ENCODE assay signal across 13 cellular contexts in genomic region chr1:33339413-33339812, GRCh38. TPM values are rescaled to one million over a fixed set of nuclear protein-coding genes. Genes with fewer than 3 reads are reported as not detected.
DNase-seq lines count a peak whose midpoint lies in the region; ATAC-seq, FAIRE-seq and TF ChIP-seq lines count a peak whose summit lies in the region.
"Had no signal": no experiment of that assay in that cellular context is flagged by ENCODE, and none has a peak within 500 bp of the region (broad histone marks: within the 10 kb centered on the region; RNA-seq: fewer than 3 reads in every experiment).

No MANE protein-coding gene starts in this region.

- H3K4me1 ChIP-seq in HEK293 (ENCODE audit: control insufficient read depth, insufficient read depth, low read length) (peaks cover 24% of the 10 kb centered on the region), colonic mucosa (peaks cover 28% of the 10 kb centered on the region), HepG2 (ENCODE audit: insufficient read depth, low read length) (peaks cover 98% of the 10 kb centered on the region), small intestine (ENCODE audit: control insufficient read depth in 2 of 2, insufficient read depth in 1 of 2, low read depth in 1 of 2, low read length in 1 of 2) (peaks cover 2 to 45% of the 10 kb centered on the region in 2 donors)

- TF ChIP-seq CTCF in HEK293 (tag by site-specific recombination; IDR thresholded peaks at IDR 0.05): peak; percentile 45; the same call in 1 of the 2 replicates
- TF ChIP-seq CTCF in colonic mucosa (IDR thresholded peaks at IDR 0.05): no peak
- TF ChIP-seq CTCF in HepG2 (CRISPR knock-in tag; IDR thresholded peaks at IDR 0.05): peak; percentile 43

- intact Hi-C loops in colonic mucosa (cut with DNase I): no loop called here
- intact Hi-C loops in HepG2 (cut with micrococcal nuclease; ENCODE audit: unreplicated experiment): no loop called here

- CTCF ChIA-PET in HEK293 (lab: Yijun Ruan, JAX): interaction anchor here (0.6 to 2.6 kb wide), 3 partner anchors 44 to 115 kb away, joined by 3 to 13 read pairs (median 4); no protein-coding TSS in a partner anchor
- CTCF ChIA-PET in HepG2 (lab: Yijun Ruan, JAX; ENCODE audit: low intra/inter-chr PET ratio, low total read pairs): no interaction called here

- peaks cover 0 to 39% of the 10 kb centered on the region in 2 experiments; a peak in 2 of 3 replicates for H3K36me3 ChIP-seq in HEK293 (ENCODE audit: control insufficient read depth in 2 of 2, insufficient read depth in 1 of 2, low read length in 2 of 2)
- no peaks in the 10 kb centered on the region for H3K36me3 ChIP-seq in colonic mucosa
- H3K36me3 ChIP-seq in HepG2 (replicated peaks in 1 of 2; ENCODE audit: control insufficient read depth in 1 of 2, insufficient read depth in 2 of 2, low read length in 2 of 2): peaks cover 5 to 15% of the 10 kb centered on the region in 2 experiments; a peak in 4 of 5 replicates
- no peaks in the 10 kb centered on the region for H3K36me3 ChIP-seq in small intestine (ENCODE audit: control insufficient read depth in 2 of 2, insufficient read depth in 2 of 2, low read length in 2 of 2)

- DNase-seq in colonic mucosa (no peak), HepG2 (ENCODE audit: low spot score) (no peak), small intestine (no peak), glomerular visceral epithelial cell (ENCODE audit: extremely low spot score) (no peak), NCI-H2029 treated with DMSO at 0.1 percent for 48 hours (lab: John Stamatoyannopoulos, UW) (no peak), NCI-H526 treated with DMSO at 0.1 percent for 48 hours (lab: John Stamatoyannopoulos, UW) (no peak)
- DNase-seq: activated CD4-positive, alpha-beta T cell treated with anti-CD3 and anti-CD28 coated beads for 4 hours; DMS153; naive thymus-derived CD4-positive, alpha-beta T cell; NCI-H69 had no signal

- BruUV-seq in HepG2 (replicated peaks; lab: Mats Ljungman, UMichigan): no TSS peak

- TF ChIP-seq POLR2A in HepG2 (IDR thresholded peaks at IDR 0.05; ENCODE audit: insufficient read depth in 1 of 2, low read depth in 2 of 2, low read length in 2 of 2): no peak

- peaks cover 70% of the 10 kb centered on the region for H4K20me1 ChIP-seq in HepG2 (ENCODE audit: insufficient read depth, low read length)

- H3K4me2 ChIP-seq in HepG2 (ENCODE audit: low read depth, low read length): peak overlapping the region; percentile 49

- no peak overlapping the region for H2AFZ ChIP-seq in HepG2 (ENCODE audit: low read length)

- peak overlapping the region; percentile 66 for H3K27ac ChIP-seq in HEK293 (ENCODE audit: extremely low read depth, low read depth, low read length)
- peak overlapping the region; percentile 60 for H3K27ac ChIP-seq in colonic mucosa
- H3K27ac ChIP-seq in HepG2 (ENCODE audit: extremely low read length, insufficient read depth, low read length): peak overlapping the region; percentile 49
- peak overlapping the region; percentile 53 to 96 for H3K27ac ChIP-seq in small intestine (ENCODE audit: low read depth in 1 of 2, low read length in 1 of 2)

- H3K9ac ChIP-seq in colonic mucosa (ENCODE audit: low read depth in 2 of 2, low read length in 2 of 2) (peak overlapping the region in 1 of 2 donors; percentile 43), HepG2 (ENCODE audit: insufficient read depth, low read depth, low read length) (peak overlapping the region; percentile 38)

- in situ Hi-C loops in HepG2 (cut with HindIII; ENCODE audit: extremely low pct_ligation_motif_present, low pct_unique_long_range_greater_than_20kb): no loop called here

- FAIRE-seq in HepG2 (lab: Jason Lieb, UNC) (no peak), small intestine (lab: Jason Lieb, UNC) (no peak)
- FAIRE-seq: colon had no signal

- H3K9me3 ChIP-seq in HEK293 (ENCODE audit: control insufficient read depth, insufficient read depth, low read depth, low read length) (no peaks in the 10 kb centered on the region), colonic mucosa (no peaks in the 10 kb centered on the region), HepG2 (ENCODE audit: low read length) (no peaks in the 10 kb centered on the region), small intestine (ENCODE audit: control insufficient read depth, low read depth) (no peaks in the 10 kb centered on the region)

- WGBS in HepG2 (ENCODE audit: low lambda C conversion rate): 60% methylated on average over 1 of the region's 2 CpGs
- WGBS in small intestine, 3 donors: 49 to 71% (median 57%) methylated on average over 2 of the region's 2 CpGs

- POLR2A ChIA-PET in HEK293 (lab: Yijun Ruan, JAX) (interaction anchor here (1.5 kb wide), 1 partner anchor 44 kb away, joined by 4 read pairs; no protein-coding TSS in a partner anchor), HepG2 (lab: Yijun Ruan, JAX) (interaction anchor here (1.4 to 5.4 kb wide), 5 partner anchors 8 to 212 kb away, joined by 3 to 29 read pairs (median 5); no protein-coding TSS in a partner anchor)

- no peak for TF ChIP-seq RAD21 in HepG2 (CRISPR knock-in tag; IDR thresholded peaks at IDR 0.05)

- H3K79me2 ChIP-seq in HepG2 (ENCODE audit: insufficient read depth, low read length): peaks cover 87% of the 10 kb centered on the region

- H3K4me3 ChIP-seq in HEK293 (ENCODE audit: low read depth, low read length) (no peak overlapping the region), colonic mucosa (no peak overlapping the region), HepG2 (replicated peaks in 1 of 3; ENCODE audit: insufficient read depth in 1 of 3, low read depth in 2 of 3, low read length in 3 of 3) (peak overlapping the region in 1 of 3 experiments; percentile 32; a peak in 2 of 6 replicates), small intestine (ENCODE audit: low read depth in 1 of 2, low read length in 2 of 2) (no peak overlapping the region)

- 0 out of 3 replicates have a peak, but pooled peaks have one; percentile 8 for ATAC-seq in HepG2
- no peak for ATAC-seq in HG03571 (IDR thresholded peaks at IDR 0.05; ENCODE audit: unreplicated experiment)

- TF ChIP-seq EP300 in HepG2 (IDR thresholded peaks at IDR 0.05; ENCODE audit: low read depth in 2 of 2, low read length in 2 of 2) (no peak), HepG2 (CRISPR knock-in tag; IDR thresholded peaks at IDR 0.05; ENCODE audit: borderline replicate concordance) (no peak)

- H3K27me3 ChIP-seq in colonic mucosa (no peaks in the 10 kb centered on the region), HepG2 (ENCODE audit: control insufficient read depth in 1 of 2, insufficient read depth in 2 of 2, low read length in 2 of 2) (no peaks in the 10 kb centered on the region), small intestine (ENCODE audit: control insufficient read depth in 2 of 2, insufficient read depth in 2 of 2, low read length in 2 of 2) (no peaks in the 10 kb centered on the region)

TF ChIP-seq in HEK293, 187 proteins besides CTCF, POLR2A, EP300 and RAD21 (continues in another document):
- TF ChIP-seq ZNF324 (tag by site-specific recombination; IDR thresholded peaks at IDR 0.05) (no peak), SETDB1 (IDR thresholded peaks at IDR 0.05; ENCODE audit: insufficient read length, low read length) (no peak), ZNF473 (tag by site-specific recombination; IDR thresholded peaks at IDR 0.05) (no peak), ZNF146 (tag by site-specific recombination; IDR thresholded peaks at IDR 0.05) (no peak)

TF ChIP-seq in HepG2, 621 proteins besides CTCF, POLR2A, EP300 and RAD21 (continues in another document):
- TF ChIP-seq XRCC5 (optimal IDR thresholded peaks at IDR 0.05; ENCODE audit: low read length) (peak; percentile 23), TOE1 (CRISPR knock-in tag; IDR thresholded peaks at IDR 0.05) (no peak)

RNA-seq across cellular contexts. Expression of gene A3GALT2, which starts 18.5 kb away (rescaled TPM):
- total RNA-seq in colonic mucosa: not detected
- total RNA-seq in HepG2 (2016; rRNA removed; fragmentation: Illumina TruSeq; extraction: Trizol): not detected in 2 replicates
- total RNA-seq in HepG2 (2016; cell fraction: cytosol; rRNA removed; fragmentation: Illumina TruSeq; extraction: Trizol; ENCODE audit: low read depth): not detected in 2 replicates
- not detected in 2 replicates for total RNA-seq in HepG2 (2016; cell fraction: insoluble cytoplasmic fraction; rRNA removed; fragmentation: Illumina TruSeq; extraction: Trizol)
- total RNA-seq in HepG2 (2016; cell fraction: membrane; rRNA removed; fragmentation: Illumina TruSeq; extraction: Trizol): not detected in 2 replicates
- total RNA-seq in HepG2 (2016; cell fraction: nucleus; rRNA removed; fragmentation: Illumina TruSeq; extraction: Trizol): not detected in 2 replicates
- polyA plus RNA-seq in HepG2 (2011; rRNA removed): not detected in 2 replicates
- not detected in 2 replicates for polyA plus RNA-seq in HepG2 (2011; cell fraction: cytosol; rRNA removed)
- not detected in 2 replicates for polyA plus RNA-seq in HepG2 (2011; cell fraction: nucleus; rRNA removed)
- polyA plus RNA-seq in HepG2 (2012): not detected in 2 replicates
- not detected in 2 replicates for polyA plus RNA-seq in HepG2 (2016; cell fraction: cytosol; fragmentation: Illumina TruSeq; extraction: Trizol; ENCODE audit: low read depth)
- not detected in 2 replicates for polyA plus RNA-seq in HepG2 (2016; cell fraction: insoluble cytoplasmic fraction; fragmentation: Illumina TruSeq; extraction: Trizol; ENCODE audit: low read depth)
- polyA plus RNA-seq in HepG2 (2016; cell fraction: membrane; fragmentation: Illumina TruSeq; extraction: Trizol; ENCODE audit: low read depth): not detected in 2 replicates
- not detected in 2 replicates for polyA plus RNA-seq in HepG2 (2016; cell fraction: nucleus; fragmentation: Illumina TruSeq; extraction: Trizol; ENCODE audit: insufficient read depth, low read depth)
- polyA minus RNA-seq in HepG2 (2011; rRNA and poly(A)+ RNA removed; ENCODE audit: low replicate concordance): not detected in 2 replicates
- polyA minus RNA-seq in HepG2 (2011; cell fraction: cytosol; rRNA and poly(A)+ RNA removed): not detected in 2 replicates
- polyA minus RNA-seq in HepG2 (2011; cell fraction: nucleus; rRNA and poly(A)+ RNA removed): not detected in 2 replicates
- polyA plus RNA-seq in small intestine: not detected
- total RNA-seq: naive thymus-derived CD4-positive, alpha-beta T cell had no signal
- polyA plus RNA-seq: naive thymus-derived CD4-positive, alpha-beta T cell had no signal

Comparison
In these comparisons a context has a peak if more than half of its experiments do, and no peak if none do; other contexts are left out.
1. Of the 63 proteins assayed by ChIP-seq in both HepG2 and HEK293: peak only in HepG2: none; only in HEK293: none; in both: CTCF; in neither: 62.